ENCODE assay signal across 13 cellular contexts in genomic region chr7:1663243-1663642, GRCh38. TPM values are rescaled to one million over a fixed set of nuclear protein-coding genes. Genes with fewer than 3 reads are reported as not detected.
DNase-seq lines count a peak whose midpoint lies in the region; ATAC-seq and FAIRE-seq lines count a peak whose summit lies in the region.
"Had no signal": no experiment of that assay in that cellular context is flagged by ENCODE, and none has a peak within 500 bp of the region (broad histone marks: within the 10 kb centered on the region; RNA-seq: fewer than 3 reads in every experiment).

No MANE protein-coding gene starts in this region.

- intact Hi-C loops in activated CD4-positive, alpha-beta T cell treated with anti-CD3 and anti-CD28 coated beads, Interleukin-2, amount 10 ng/mL, durations not matched to agents 24 days and 14 days (cut with micrococcal nuclease), result loop anchor here (10.0 kb wide), 1 partner anchor 418 kb away; no protein-coding TSS in a partner anchor
- intact Hi-C loops in right cardiac atrium (cut with DNase I) (loop anchor here (10.0 kb wide), 4 partner anchors 92 to 682 kb away; no protein-coding TSS in a partner anchor), posterior vena cava (cut with DNase I) (loop anchor here in 1 of 2 donors (5.0 kb wide), 1 partner anchor 549 kb away; no protein-coding TSS in a partner anchor)

- H3K36me3 Mint-ChIP-seq in activated CD4-positive, alpha-beta T cell treated with anti-CD3 and anti-CD28 coated beads, Interleukin-2, amount 10 ng/mL, durations not matched to agents 24 days and 14 days (ENCODE audit: low read depth), result no peaks in the 10 kb centered on the region

- H3K27ac Mint-ChIP-seq in activated CD4-positive, alpha-beta T cell treated with anti-CD3 and anti-CD28 coated beads, Interleukin-2, amount 10 ng/mL, durations not matched to agents 24 days and 14 days, result no peak overlapping the region

- no peak overlapping the region for H3K4me3 ChIP-seq in right cardiac atrium (ENCODE audit: low read length)

- no peak overlapping the region for H3K27ac ChIP-seq in right cardiac atrium (ENCODE audit: low read length)
- H3K27ac ChIP-seq: RWPE1 had no signal

- peaks cover 36% of the 10 kb centered on the region for H3K27me3 Mint-ChIP-seq in activated CD4-positive, alpha-beta T cell treated with anti-CD3 and anti-CD28 coated beads, Interleukin-2, amount 10 ng/mL, durations not matched to agents 24 days and 14 days

- H3K4me1 ChIP-seq in right cardiac atrium (ENCODE audit: control insufficient read depth, insufficient read depth, low read length), result no peaks in the 10 kb centered on the region

- H3K4me1 Mint-ChIP-seq in activated CD4-positive, alpha-beta T cell treated with anti-CD3 and anti-CD28 coated beads, Interleukin-2, amount 10 ng/mL, durations not matched to agents 24 days and 14 days, result peaks cover 6% of the 10 kb centered on the region

- DNase-seq in activated CD4-positive, alpha-beta T cell treated with anti-CD3 and anti-CD28 coated beads, Interleukin-2, amount 10 ng/mL, durations not matched to agents 24 days and 14 days, result no peak
- DNase-seq in activated CD4-positive, alpha-beta T cell treated with anti-CD3 and anti-CD28 coated beads for 4 hours, result no peak
- DNase-seq in HTR-8/SVneo (ENCODE audit: insufficient read length, low spot score) (no peak), right cardiac atrium (peak; percentile 12 to 28 (median 26)), posterior vena cava (ENCODE audit: low spot score) (peak; percentile 66), NCI-H1694 treated with DMSO at 0.1 percent for 48 hours (lab: John Stamatoyannopoulos, UW) (no peak), NCI-H2107 treated with DMSO at 0.1 percent for 48 hours (lab: John Stamatoyannopoulos, UW; ENCODE audit: unreplicated experiment) (no peak)
- DNase-seq in central memory CD4-positive, alpha-beta T cell, result no peak
- DNase-seq: DMS79, NCI-H1105 treated with DMSO at 0.1 percent for 48 hours, WERI-Rb-1 had no signal

- no peaks in the 10 kb centered on the region for H3K27me3 ChIP-seq in right cardiac atrium (ENCODE audit: control insufficient read depth, insufficient read depth)

- WGBS in right cardiac atrium, result 63% methylated on average over 11 of the region's 11 CpGs

- no peak for ATAC-seq in right cardiac atrium

- FAIRE-seq in HTR-8/SVneo (lab: Jason Lieb, UNC), result peak; percentile 28

- peak overlapping the region; percentile 29 for H3K4me3 Mint-ChIP-seq in activated CD4-positive, alpha-beta T cell treated with anti-CD3 and anti-CD28 coated beads, Interleukin-2, amount 10 ng/mL, durations not matched to agents 24 days and 14 days

- H3K9me3 Mint-ChIP-seq in activated CD4-positive, alpha-beta T cell treated with anti-CD3 and anti-CD28 coated beads, Interleukin-2, amount 10 ng/mL, durations not matched to agents 24 days and 14 days, result no peaks in the 10 kb centered on the region

- H3K9me3 ChIP-seq in right cardiac atrium (ENCODE audit: control insufficient read depth, low read length), result no peaks in the 10 kb centered on the region

RNA-seq across cellular contexts. Expression of gene ELFN1, which starts 6.8 kb away (rescaled TPM):
- not detected in 2 replicates for total RNA-seq in activated CD4-positive, alpha-beta T cell treated with anti-CD3 and anti-CD28 coated beads, Interleukin-2, amount 10 ng/mL, durations not matched to agents 24 days and 14 days
- 10 to 100 TPM; 11.8 to 13.7 (median 13.0) TPM for total RNA-seq in right cardiac atrium
- polyA plus RNA-seq in right cardiac atrium, result 9.1 TPM
- 1 to 10 TPM; 1.2 to 1.8 TPM for total RNA-seq in posterior vena cava
- total RNA-seq: A673 had no signal

Comparison
In these comparisons a context has a peak if more than half of its experiments do, and no peak if none do; other contexts are left out.
1. DNase-seq: peak in right cardiac atrium (3 of 3) and posterior vena cava (single experiment); none in activated CD4-positive, alpha-beta T cell treated with anti-CD3 and anti-CD28 coated beads, Interleukin-2, amount 10 ng/mL, durations not matched to agents 24 days and 14 days (single experiment), activated CD4-positive, alpha-beta T cell treated with anti-CD3 and anti-CD28 coated beads for 4 hours (0 of 2), HTR-8/SVneo (single experiment), NCI-H1694 treated with DMSO at 0.1 percent for 48 hours (single experiment), NCI-H2107 treated with DMSO at 0.1 percent for 48 hours (single experiment) and central memory CD4-positive, alpha-beta T cell (single experiment).
2. RNA of gene ELFN1, which starts 6.8 kb away (total RNA-seq): 11.8 to 13.7 TPM in right cardiac atrium; 1.2 to 1.8 TPM in posterior vena cava and not detected in activated CD4-positive, alpha-beta T cell treated with anti-CD3 and anti-CD28 coated beads, Interleukin-2, amount 10 ng/mL, durations not matched to agents 24 days and 14 days; every median in the first group is over 4 times any median in the second.